In genomic region chr3:134473868-134474546, GRCh38 we compare ENCODE assay signal across 8 cellular contexts. TPM values are rescaled to one million over a fixed set of nuclear protein-coding genes. Genes with fewer than 3 reads are reported as not detected.
DNase-seq lines count a peak whose midpoint lies in the region; ATAC-seq, FAIRE-seq and TF ChIP-seq lines count a peak whose summit lies in the region.

No MANE protein-coding gene starts in this region.

- H3K27me3 Mint-ChIP-seq in T-helper 2 cell treated with Interferon-gamma antibody and Interleukin-4, amounts not matched to agents 5 μg/mL and 100 μg/mL, for 36 hours (ENCODE audit: low read depth): no peaks in the 10 kb centered on the region
- H3K27me3 Mint-ChIP-seq in astrocyte (ENCODE audit: low read depth, unreplicated experiment): no peaks in the 10 kb centered on the region

- H3K36me3 Mint-ChIP-seq in T-helper 2 cell treated with Interferon-gamma antibody and Interleukin-4, amounts not matched to agents 5 μg/mL and 100 μg/mL, for 36 hours (ENCODE audit: low read depth): peaks cover 20% of the 10 kb centered on the region
- H3K36me3 Mint-ChIP-seq in astrocyte (ENCODE audit: low read depth, unreplicated experiment): peaks cover 4% of the 10 kb centered on the region

- FAIRE-seq in astrocyte (lab: Jason Lieb, UNC): peak; percentile 80

- peak overlapping the region; percentile 24 for H3K4me2 ChIP-seq in astrocyte (ENCODE audit: low read length)
- H3K4me2 ChIP-seq in smooth muscle cell: peak overlapping the region; percentile 43

- no peak overlapping the region for H3K27ac ChIP-seq in AG04450 (ENCODE audit: low read depth, low read length)
- peak overlapping the region; percentile 39 for H3K27ac ChIP-seq in astrocyte (ENCODE audit: low read depth, low read length)
- no peak overlapping the region for H3K27ac ChIP-seq in smooth muscle cell (ENCODE audit: low read depth)

- H3F3A ChIP-seq in smooth muscle cell (ENCODE audit: low read depth): no peaks in the 10 kb centered on the region

- H3K4me1 Mint-ChIP-seq in T-helper 2 cell treated with Interferon-gamma antibody and Interleukin-4, amounts not matched to agents 5 μg/mL and 100 μg/mL, for 36 hours (ENCODE audit: low read depth): peaks cover 2% of the 10 kb centered on the region
- peaks cover 34% of the 10 kb centered on the region for H3K4me1 Mint-ChIP-seq in astrocyte (ENCODE audit: low read depth, unreplicated experiment)

- H4K20me1 ChIP-seq in astrocyte (ENCODE audit: insufficient read depth, low read length) (no peaks in the 10 kb centered on the region), smooth muscle cell (ENCODE audit: low read depth) (no peaks in the 10 kb centered on the region)

- ATAC-seq in GM18867 (IDR thresholded peaks at IDR 0.05; ENCODE audit: unreplicated experiment): peak; percentile 58
- no peak for ATAC-seq in GM21515 (IDR thresholded peaks at IDR 0.05; ENCODE audit: unreplicated experiment)

- H3K27me3 ChIP-seq in AG04450 (ENCODE audit: control insufficient read depth, insufficient read depth, low read length): no peaks in the 10 kb centered on the region
- no peaks in the 10 kb centered on the region for H3K27me3 ChIP-seq in astrocyte (ENCODE audit: insufficient read depth, low read length)
- H3K27me3 ChIP-seq in smooth muscle cell (ENCODE audit: low read depth): no peaks in the 10 kb centered on the region

- H2AFZ ChIP-seq in astrocyte (ENCODE audit: low read depth, low read length): no peak overlapping the region
- H2AFZ ChIP-seq in smooth muscle cell (ENCODE audit: low read depth): no peak overlapping the region

- DNase-seq in AG04450 (ENCODE audit: low read depth, low spot score) (peak; percentile 66), NCI-H128 (lab: John Stamatoyannopoulos, UW; ENCODE audit: unreplicated experiment) (peak; percentile 78), astrocyte (ENCODE audit: low read depth) (peak; percentile 71), hippocampal formation (lab: John Stamatoyannopoulos, UW) (peak; percentile 48 to 79), smooth muscle cell (lab: John Stamatoyannopoulos, UW; ENCODE audit: unreplicated experiment) (peak; percentile 24)
- DNase-seq in T-helper 2 cell treated with Interferon-gamma antibody and Interleukin-4, amounts not matched to agents 5 μg/mL and 100 μg/mL, for 36 hours (ENCODE audit: low spot score): peak; percentile 59

- H3K9ac ChIP-seq in astrocyte (ENCODE audit: low read length) (peak overlapping the region; percentile 60), smooth muscle cell (ENCODE audit: low read depth) (no peak overlapping the region)

- H3K27ac Mint-ChIP-seq in T-helper 2 cell treated with Interferon-gamma antibody and Interleukin-4, amounts not matched to agents 5 μg/mL and 100 μg/mL, for 36 hours: no peak overlapping the region
- no peak overlapping the region for H3K27ac Mint-ChIP-seq in astrocyte (ENCODE audit: unreplicated experiment)

- H3K9me3 Mint-ChIP-seq in T-helper 2 cell treated with Interferon-gamma antibody and Interleukin-4, amounts not matched to agents 5 μg/mL and 100 μg/mL, for 36 hours: no peaks in the 10 kb centered on the region
- no peaks in the 10 kb centered on the region for H3K9me3 Mint-ChIP-seq in astrocyte (ENCODE audit: unreplicated experiment)

- H3K79me2 ChIP-seq in astrocyte (ENCODE audit: insufficient read depth, low read length) (no peaks in the 10 kb centered on the region), smooth muscle cell (ENCODE audit: low read depth) (no peaks in the 10 kb centered on the region)

- H3K4me3 Mint-ChIP-seq in T-helper 2 cell treated with Interferon-gamma antibody and Interleukin-4, amounts not matched to agents 5 μg/mL and 100 μg/mL, for 36 hours: no peak overlapping the region
- no peak overlapping the region for H3K4me3 Mint-ChIP-seq in astrocyte (ENCODE audit: unreplicated experiment)

- H3K9me3 ChIP-seq in AG04450 (ENCODE audit: control insufficient read depth, insufficient read depth, low read length) (no peaks in the 10 kb centered on the region), astrocyte (ENCODE audit: insufficient read depth, low read depth, low read length) (no peaks in the 10 kb centered on the region), smooth muscle cell (replicated peaks; ENCODE audit: low read depth) (no peaks in the 10 kb centered on the region)

- TF ChIP-seq CTCF in AG04450 (IDR thresholded peaks at IDR 0.05; ENCODE audit: low read depth, low read length) (peak; percentile 72), astrocyte (IDR thresholded peaks at IDR 0.05; ENCODE audit: insufficient read depth, low read depth, low read length) (peak; percentile 78), smooth muscle cell (IDR thresholded peaks at IDR 0.05; ENCODE audit: borderline replicate concordance, insufficient read depth, poor library complexity, severe bottlenecking) (peak; percentile 74)

- CTCF ChIA-PET in AG04450 (lab: Charles Lee): interaction anchor here (0.7 to 12.8 kb wide), 51 partner anchors 9 to 315 kb away, joined by 3 to 306 read pairs (median 5); partner anchors contain the start of gene AMOTL2

- 34% methylated on average over 9 of the region's 9 CpGs for WGBS in smooth muscle cell (ENCODE audit: low lambda C conversion rate)

- H3K4me3 ChIP-seq in AG04450 (ENCODE audit: low read depth, low read length) (no peak overlapping the region), astrocyte (ENCODE audit: insufficient read depth, low read depth, low read length) (no peak overlapping the region), smooth muscle cell (no peak overlapping the region)

- peaks cover 30% of the 10 kb centered on the region for H3K4me1 ChIP-seq in astrocyte (ENCODE audit: insufficient read depth, low read length)
- no peaks in the 10 kb centered on the region for H3K4me1 ChIP-seq in smooth muscle cell (ENCODE audit: low read depth)

- POLR2A ChIA-PET in AG04450 (lab: Yijun Ruan, JAX): interaction anchor here (0.7 to 4.8 kb wide), 10 partner anchors 9 to 166 kb away, joined by 3 to 46 read pairs (median 4); partner anchors contain the start of genes AMOTL2, ANAPC13 and CEP63

- peaks cover 17% of the 10 kb centered on the region for H3K36me3 ChIP-seq in astrocyte (ENCODE audit: insufficient read depth, low read length)
- peaks cover 8% of the 10 kb centered on the region for H3K36me3 ChIP-seq in smooth muscle cell (ENCODE audit: low read depth)

RNA-seq across cellular contexts. Expression of gene ANAPC13, which starts 11.8 kb away (rescaled TPM):
- polyA plus RNA-seq in AG04450 (2011; rRNA removed): 122 and 176 TPM in 2 replicates
- polyA minus RNA-seq in AG04450 (2011; rRNA and poly(A)+ RNA removed): 29.4 and 37.9 TPM in 2 replicates
- 52.5 and 61.0 TPM in 2 replicates for total RNA-seq in astrocyte
- 115 and 119 TPM in 2 replicates for total RNA-seq in smooth muscle cell
- polyA plus RNA-seq in smooth muscle cell: 93.8 and 114 TPM in 2 replicates

RNA-seq across cellular contexts. Expression of gene CEP63, which starts 11.8 kb away (rescaled TPM):
- polyA plus RNA-seq in AG04450 (2011; rRNA removed) (11.0 and 16.3 TPM in 2 replicates), smooth muscle cell (21.4 and 24.5 TPM in 2 replicates)
- polyA minus RNA-seq in AG04450 (2011; rRNA and poly(A)+ RNA removed): 7.0 and 7.6 TPM in 2 replicates
- total RNA-seq in astrocyte (20.2 and 21.3 TPM in 2 replicates), smooth muscle cell (16.9 and 20.2 TPM in 2 replicates)

Comparison
In these comparisons a context has a peak if more than half of its experiments do, and no peak if none do; other contexts are left out.
1. DNase-seq: peak in every context shown above with its lines; median percentile 78 in NCI-H128; 71 in astrocyte; 66 in AG04450; 64 in hippocampal formation; 59 in T-helper 2 cell treated with Interferon-gamma antibody and Interleukin-4, amounts not matched to agents 5 μg/mL and 100 μg/mL, for 36 hours; 24 in smooth muscle cell.